Comparison of ENCODE assay signal across 1 cellular context in the genomic region with DNA sequence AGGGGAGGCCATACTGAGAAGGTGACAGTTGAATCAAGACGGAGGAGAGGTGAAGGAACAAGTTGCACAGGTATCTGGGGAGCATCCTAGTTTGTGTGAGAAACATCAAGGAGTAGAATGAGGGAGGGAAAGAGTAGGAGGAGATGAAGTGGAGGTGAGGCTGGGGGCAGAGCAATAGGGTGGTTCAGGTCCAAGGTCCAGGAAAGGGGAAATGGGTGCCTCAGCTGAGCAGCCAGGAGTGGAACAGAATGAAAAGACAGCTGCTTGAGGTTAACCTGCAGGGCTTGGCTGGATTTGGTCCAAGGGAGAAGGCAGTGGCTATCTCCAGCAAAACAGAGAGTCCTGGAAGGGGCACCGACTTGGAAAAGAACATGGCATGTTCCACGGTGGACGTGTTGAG.
TF ChIP-seq lines count a peak whose summit lies in the region.

No MANE protein-coding gene starts in this region.

TF ChIP-seq in GM12878, 131 proteins besides CTCF, POLR2A, EP300 and RAD21:
- TF ChIP-seq, protein P1, sequence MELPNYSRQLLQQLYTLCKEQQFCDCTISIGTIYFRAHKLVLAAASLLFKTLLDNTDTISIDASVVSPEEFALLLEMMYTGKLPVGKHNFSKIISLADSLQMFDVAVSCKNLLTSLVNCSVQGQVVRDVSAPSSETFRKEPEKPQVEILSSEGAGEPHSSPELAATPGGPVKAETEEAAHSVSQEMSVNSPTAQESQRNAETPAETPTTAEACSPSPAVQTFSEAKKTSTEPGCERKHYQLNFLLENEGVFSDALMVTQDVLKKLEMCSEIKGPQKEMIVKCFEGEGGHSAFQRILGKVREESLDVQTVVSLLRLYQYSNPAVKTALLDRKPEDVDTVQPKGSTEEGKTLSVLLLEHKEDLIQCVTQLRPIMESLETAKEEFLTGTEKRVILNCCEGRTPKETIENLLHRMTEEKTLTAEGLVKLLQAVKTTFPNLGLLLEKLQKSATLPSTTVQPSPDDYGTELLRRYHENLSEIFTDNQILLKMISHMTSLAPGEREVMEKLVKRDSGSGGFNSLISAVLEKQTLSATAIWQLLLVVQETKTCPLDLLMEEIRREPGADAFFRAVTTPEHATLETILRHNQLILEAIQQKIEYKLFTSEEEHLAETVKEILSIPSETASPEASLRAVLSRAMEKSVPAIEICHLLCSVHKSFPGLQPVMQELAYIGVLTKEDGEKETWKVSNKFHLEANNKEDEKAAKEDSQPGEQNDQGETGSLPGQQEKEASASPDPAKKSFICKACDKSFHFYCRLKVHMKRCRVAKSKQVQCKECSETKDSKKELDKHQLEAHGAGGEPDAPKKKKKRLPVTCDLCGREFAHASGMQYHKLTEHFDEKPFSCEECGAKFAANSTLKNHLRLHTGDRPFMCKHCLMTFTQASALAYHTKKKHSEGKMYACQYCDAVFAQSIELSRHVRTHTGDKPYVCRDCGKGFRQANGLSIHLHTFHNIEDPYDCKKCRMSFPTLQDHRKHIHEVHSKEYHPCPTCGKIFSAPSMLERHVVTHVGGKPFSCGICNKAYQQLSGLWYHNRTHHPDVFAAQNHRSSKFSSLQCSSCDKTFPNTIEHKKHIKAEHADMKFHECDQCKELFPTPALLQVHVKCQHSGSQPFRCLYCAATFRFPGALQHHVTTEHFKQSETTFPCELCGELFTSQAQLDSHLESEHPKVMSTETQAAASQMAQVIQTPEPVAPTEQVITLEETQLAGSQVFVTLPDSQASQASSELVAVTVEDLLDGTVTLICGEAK (IDR thresholded peaks at IDR 0.05; ENCODE audit: borderline replicate concordance): no peak
- TF ChIP-seq, protein P2, sequence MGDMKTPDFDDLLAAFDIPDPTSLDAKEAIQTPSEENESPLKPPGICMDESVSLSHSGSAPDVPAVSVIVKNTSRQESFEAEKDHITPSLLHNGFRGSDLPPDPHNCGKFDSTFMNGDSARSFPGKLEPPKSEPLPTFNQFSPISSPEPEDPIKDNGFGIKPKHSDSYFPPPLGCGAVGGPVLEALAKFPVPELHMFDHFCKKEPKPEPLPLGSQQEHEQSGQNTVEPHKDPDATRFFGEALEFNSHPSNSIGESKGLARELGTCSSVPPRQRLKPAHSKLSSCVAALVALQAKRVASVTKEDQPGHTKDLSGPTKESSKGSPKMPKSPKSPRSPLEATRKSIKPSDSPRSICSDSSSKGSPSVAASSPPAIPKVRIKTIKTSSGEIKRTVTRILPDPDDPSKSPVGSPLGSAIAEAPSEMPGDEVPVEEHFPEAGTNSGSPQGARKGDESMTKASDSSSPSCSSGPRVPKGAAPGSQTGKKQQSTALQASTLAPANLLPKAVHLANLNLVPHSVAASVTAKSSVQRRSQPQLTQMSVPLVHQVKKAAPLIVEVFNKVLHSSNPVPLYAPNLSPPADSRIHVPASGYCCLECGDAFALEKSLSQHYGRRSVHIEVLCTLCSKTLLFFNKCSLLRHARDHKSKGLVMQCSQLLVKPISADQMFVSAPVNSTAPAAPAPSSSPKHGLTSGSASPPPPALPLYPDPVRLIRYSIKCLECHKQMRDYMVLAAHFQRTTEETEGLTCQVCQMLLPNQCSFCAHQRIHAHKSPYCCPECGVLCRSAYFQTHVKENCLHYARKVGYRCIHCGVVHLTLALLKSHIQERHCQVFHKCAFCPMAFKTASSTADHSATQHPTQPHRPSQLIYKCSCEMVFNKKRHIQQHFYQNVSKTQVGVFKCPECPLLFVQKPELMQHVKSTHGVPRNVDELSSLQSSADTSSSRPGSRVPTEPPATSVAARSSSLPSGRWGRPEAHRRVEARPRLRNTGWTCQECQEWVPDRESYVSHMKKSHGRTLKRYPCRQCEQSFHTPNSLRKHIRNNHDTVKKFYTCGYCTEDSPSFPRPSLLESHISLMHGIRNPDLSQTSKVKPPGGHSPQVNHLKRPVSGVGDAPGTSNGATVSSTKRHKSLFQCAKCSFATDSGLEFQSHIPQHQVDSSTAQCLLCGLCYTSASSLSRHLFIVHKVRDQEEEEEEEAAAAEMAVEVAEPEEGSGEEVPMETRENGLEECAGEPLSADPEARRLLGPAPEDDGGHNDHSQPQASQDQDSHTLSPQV (IDR thresholded peaks at IDR 0.05): no peak
- TF ChIP-seq GABPA (IDR thresholded peaks at IDR 0.05; ENCODE audit: low read depth) (no peak), CREB1 (IDR thresholded peaks at IDR 0.05; ENCODE audit: low read depth) (no peak), SPI1 (IDR thresholded peaks at IDR 0.05; ENCODE audit: borderline replicate concordance, insufficient read depth, low read depth, low read length) (peak; percentile 44; the same call in 1 of the 2 replicates), CREM (IDR thresholded peaks at IDR 0.05; ENCODE audit: low read depth) (no peak), NFIC (IDR thresholded peaks at IDR 0.05; ENCODE audit: low read depth, low read length) (no peak), HDGF (IDR thresholded peaks at IDR 0.05) (peak; percentile 53; the same call in 1 of the 2 replicates)
- TF ChIP-seq, protein P3, sequence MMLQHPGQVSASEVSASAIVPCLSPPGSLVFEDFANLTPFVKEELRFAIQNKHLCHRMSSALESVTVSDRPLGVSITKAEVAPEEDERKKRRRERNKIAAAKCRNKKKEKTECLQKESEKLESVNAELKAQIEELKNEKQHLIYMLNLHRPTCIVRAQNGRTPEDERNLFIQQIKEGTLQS (IDR thresholded peaks at IDR 0.05; ENCODE audit: borderline replicate concordance, extremely low read depth, low read depth, low read length): no peak
- TF ChIP-seq, protein P4, sequence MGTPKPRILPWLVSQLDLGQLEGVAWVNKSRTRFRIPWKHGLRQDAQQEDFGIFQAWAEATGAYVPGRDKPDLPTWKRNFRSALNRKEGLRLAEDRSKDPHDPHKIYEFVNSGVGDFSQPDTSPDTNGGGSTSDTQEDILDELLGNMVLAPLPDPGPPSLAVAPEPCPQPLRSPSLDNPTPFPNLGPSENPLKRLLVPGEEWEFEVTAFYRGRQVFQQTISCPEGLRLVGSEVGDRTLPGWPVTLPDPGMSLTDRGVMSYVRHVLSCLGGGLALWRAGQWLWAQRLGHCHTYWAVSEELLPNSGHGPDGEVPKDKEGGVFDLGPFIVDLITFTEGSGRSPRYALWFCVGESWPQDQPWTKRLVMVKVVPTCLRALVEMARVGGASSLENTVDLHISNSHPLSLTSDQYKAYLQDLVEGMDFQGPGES (IDR thresholded peaks at IDR 0.05): no peak
- TF ChIP-seq, protein P5, sequence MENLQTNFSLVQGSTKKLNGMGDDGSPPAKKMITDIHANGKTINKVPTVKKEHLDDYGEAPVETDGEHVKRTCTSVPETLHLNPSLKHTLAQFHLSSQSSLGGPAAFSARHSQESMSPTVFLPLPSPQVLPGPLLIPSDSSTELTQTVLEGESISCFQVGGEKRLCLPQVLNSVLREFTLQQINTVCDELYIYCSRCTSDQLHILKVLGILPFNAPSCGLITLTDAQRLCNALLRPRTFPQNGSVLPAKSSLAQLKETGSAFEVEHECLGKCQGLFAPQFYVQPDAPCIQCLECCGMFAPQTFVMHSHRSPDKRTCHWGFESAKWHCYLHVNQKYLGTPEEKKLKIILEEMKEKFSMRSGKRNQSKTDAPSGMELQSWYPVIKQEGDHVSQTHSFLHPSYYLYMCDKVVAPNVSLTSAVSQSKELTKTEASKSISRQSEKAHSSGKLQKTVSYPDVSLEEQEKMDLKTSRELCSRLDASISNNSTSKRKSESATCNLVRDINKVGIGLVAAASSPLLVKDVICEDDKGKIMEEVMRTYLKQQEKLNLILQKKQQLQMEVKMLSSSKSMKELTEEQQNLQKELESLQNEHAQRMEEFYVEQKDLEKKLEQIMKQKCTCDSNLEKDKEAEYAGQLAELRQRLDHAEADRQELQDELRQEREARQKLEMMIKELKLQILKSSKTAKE (IDR thresholded peaks at IDR 0.05; ENCODE audit: low read depth, poor library complexity, severe bottlenecking): no peak
- TF ChIP-seq, protein P6, sequence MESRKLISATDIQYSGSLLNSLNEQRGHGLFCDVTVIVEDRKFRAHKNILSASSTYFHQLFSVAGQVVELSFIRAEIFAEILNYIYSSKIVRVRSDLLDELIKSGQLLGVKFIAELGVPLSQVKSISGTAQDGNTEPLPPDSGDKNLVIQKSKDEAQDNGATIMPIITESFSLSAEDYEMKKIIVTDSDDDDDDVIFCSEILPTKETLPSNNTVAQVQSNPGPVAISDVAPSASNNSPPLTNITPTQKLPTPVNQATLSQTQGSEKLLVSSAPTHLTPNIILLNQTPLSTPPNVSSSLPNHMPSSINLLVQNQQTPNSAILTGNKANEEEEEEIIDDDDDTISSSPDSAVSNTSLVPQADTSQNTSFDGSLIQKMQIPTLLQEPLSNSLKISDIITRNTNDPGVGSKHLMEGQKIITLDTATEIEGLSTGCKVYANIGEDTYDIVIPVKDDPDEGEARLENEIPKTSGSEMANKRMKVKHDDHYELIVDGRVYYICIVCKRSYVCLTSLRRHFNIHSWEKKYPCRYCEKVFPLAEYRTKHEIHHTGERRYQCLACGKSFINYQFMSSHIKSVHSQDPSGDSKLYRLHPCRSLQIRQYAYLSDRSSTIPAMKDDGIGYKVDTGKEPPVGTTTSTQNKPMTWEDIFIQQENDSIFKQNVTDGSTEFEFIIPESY (IDR thresholded peaks at IDR 0.05): no peak
TF ChIP-seq in GM12878: peak in this region for 2.
